11 cellular contexts compared by ENCODE assay signal in the genomic region with DNA sequence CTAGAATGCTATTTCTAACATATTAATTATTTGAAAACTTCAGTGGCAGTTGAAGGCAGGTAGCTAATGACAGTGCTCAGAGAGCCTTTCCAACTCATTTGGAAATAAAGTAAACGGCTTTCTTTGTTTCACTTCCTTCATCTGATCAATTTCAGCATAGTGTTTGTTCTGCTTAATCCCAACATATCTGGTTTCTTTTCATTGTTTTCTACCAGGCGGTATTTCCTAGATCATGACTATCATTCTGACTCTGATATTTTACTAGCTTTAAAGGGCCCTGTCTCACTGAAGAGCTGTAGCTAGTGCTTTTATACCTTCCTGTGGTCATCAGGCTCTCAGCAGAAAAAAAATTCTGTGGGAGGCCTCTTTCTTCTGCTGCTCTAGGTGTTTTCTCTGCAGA.
DNase-seq lines count a peak whose midpoint lies in the region; ATAC-seq and TF ChIP-seq lines count a peak whose summit lies in the region.
"Had no signal": no experiment of that assay in that cellular context is flagged by ENCODE, and none has a peak within 500 bp of the region (broad histone marks: within the 10 kb centered on the region; RNA-seq: fewer than 3 reads in every experiment).

No MANE protein-coding gene starts in this region.

- no peak overlapping the region for H3K4me3 ChIP-seq in sigmoid colon
- H3K4me3 ChIP-seq: stomach had no signal

- WGBS in sigmoid colon, 2 donors, result 23 to 35% methylated on average over 2 of the region's 2 CpGs

- H3K9me3 ChIP-seq in sigmoid colon, result no peaks in the 10 kb centered on the region
- H3K9me3 ChIP-seq: stomach had no signal

- intact Hi-C loops in left colon (cut with DNase I, micrococcal nuclease) (no loop called here), sigmoid colon (cut with DNase I) (no loop called here)
- intact Hi-C loops in activated CD4-positive, alpha-beta T cell treated with anti-CD3 and anti-CD28 coated beads for 36 hours (cut with DNase I, micrococcal nuclease), result no loop called here

- POLR2A ChIA-PET in activated CD4-positive, alpha-beta T cell treated with anti-CD3 and anti-CD28 coated beads for 36 hours (lab: Charles Lee), result no interaction called here

- CTCF ChIA-PET in activated CD4-positive, alpha-beta T cell treated with anti-CD3 and anti-CD28 coated beads for 36 hours (lab: Charles Lee), result interaction anchor here (0.6 kb wide), 2 partner anchors 182 to 249 kb away, joined by 3 to 4 read pairs; no protein-coding TSS in a partner anchor

- H3K36me3 Mint-ChIP-seq in activated naive CD4-positive, alpha-beta T cell treated with anti-CD3 and anti-CD28 coated beads, Interleukin-2, amount 50 U/mL, for 72 hours, result no peaks in the 10 kb centered on the region
- H3K36me3 Mint-ChIP-seq in activated CD4-positive, alpha-beta T cell treated with anti-CD3 and anti-CD28 coated beads for 36 hours (ENCODE audit: low read depth), result no peaks in the 10 kb centered on the region

- no peak overlapping the region for H3K27ac Mint-ChIP-seq in activated naive CD4-positive, alpha-beta T cell treated with anti-CD3 and anti-CD28 coated beads, Interleukin-2, amount 50 U/mL, for 72 hours
- H3K27ac Mint-ChIP-seq in activated CD4-positive, alpha-beta T cell treated with anti-CD3 and anti-CD28 coated beads for 36 hours, result no peak overlapping the region

- no peak for TF ChIP-seq EP300 in sigmoid colon (IDR thresholded peaks at IDR 0.05)

- H3K4me1 Mint-ChIP-seq in activated CD4-positive, alpha-beta T cell treated with anti-CD3 and anti-CD28 coated beads for 36 hours, result no peaks in the 10 kb centered on the region

- H3K4me1 ChIP-seq in sigmoid colon, result peaks cover 0 to 7% (median 6%) of the 10 kb centered on the region in 4 donors
- H3K4me1 ChIP-seq: stomach had no signal

- no peak overlapping the region for H3K4me3 Mint-ChIP-seq in activated CD4-positive, alpha-beta T cell treated with anti-CD3 and anti-CD28 coated beads for 36 hours

- peak; percentile 81 for ATAC-seq in GM19455 (IDR thresholded peaks at IDR 0.05; ENCODE audit: unreplicated experiment)
- peak; percentile 91 for ATAC-seq in HG02973 (IDR thresholded peaks at IDR 0.05; ENCODE audit: unreplicated experiment)
- ATAC-seq in activated naive CD4-positive, alpha-beta T cell treated with anti-CD3 and anti-CD28 coated beads, Interleukin-2, amount 50 U/mL, for 72 hours, result no peak
- ATAC-seq in left colon, result no peak
- no peak for ATAC-seq in activated CD4-positive, alpha-beta T cell treated with anti-CD3 and anti-CD28 coated beads for 36 hours

- no peak for TF ChIP-seq POLR2A in sigmoid colon (IDR thresholded peaks at IDR 0.05)

- H3K9me3 Mint-ChIP-seq in activated naive CD4-positive, alpha-beta T cell treated with anti-CD3 and anti-CD28 coated beads, Interleukin-2, amount 50 U/mL, for 72 hours, result no peaks in the 10 kb centered on the region
- no peaks in the 10 kb centered on the region for H3K9me3 Mint-ChIP-seq in activated CD4-positive, alpha-beta T cell treated with anti-CD3 and anti-CD28 coated beads for 36 hours (ENCODE audit: low read depth)

- H3K27me3 ChIP-seq in sigmoid colon, result no peaks in the 10 kb centered on the region
- H3K27me3 ChIP-seq: brain microvascular endothelial cell, stomach had no signal

- TF ChIP-seq CTCF in GM10266 (IDR thresholded peaks at IDR 0.05; ENCODE audit: control insufficient read depth, insufficient read depth, low read depth, missing control alignments), result no peak
- no peak for TF ChIP-seq CTCF in sigmoid colon (IDR thresholded peaks at IDR 0.05)

- DNase-seq in GM10266 (ENCODE audit: extremely low spot score), result peak; percentile 21
- DNase-seq in NCI-H146 (lab: John Stamatoyannopoulos, UW), result peak; percentile 85
- no peak for DNase-seq in activated naive CD4-positive, alpha-beta T cell treated with anti-CD3 and anti-CD28 coated beads, Interleukin-2, amount 50 U/mL, for 72 hours (ENCODE audit: low spot score in 2 of 2)
- no peak for DNase-seq in left colon
- DNase-seq in sigmoid colon, result no peak
- DNase-seq in activated CD4-positive, alpha-beta T cell treated with anti-CD3 and anti-CD28 coated beads for 36 hours, result no peak
- DNase-seq: brain microvascular endothelial cell, Right ventricle myocardium superior, stomach had no signal

- H3K36me3 ChIP-seq in sigmoid colon, result no peaks in the 10 kb centered on the region
- H3K36me3 ChIP-seq: brain microvascular endothelial cell, stomach had no signal

- H3K27me3 Mint-ChIP-seq in activated CD4-positive, alpha-beta T cell treated with anti-CD3 and anti-CD28 coated beads for 36 hours, result peaks cover 4% of the 10 kb centered on the region

- no peak overlapping the region for H3K27ac ChIP-seq in sigmoid colon
- H3K27ac ChIP-seq: brain microvascular endothelial cell, stomach had no signal

Comparison
In these comparisons a context has a peak if more than half of its experiments do, and no peak if none do; other contexts are left out.
1. DNase-seq: peak in GM10266 (single experiment) and NCI-H146 (single experiment); none in activated naive CD4-positive, alpha-beta T cell treated with anti-CD3 and anti-CD28 coated beads, Interleukin-2, amount 50 U/mL, for 72 hours (0 of 2), left colon (0 of 2), sigmoid colon (single experiment) and activated CD4-positive, alpha-beta T cell treated with anti-CD3 and anti-CD28 coated beads for 36 hours (single experiment).
2. ATAC-seq: peak in GM19455 (single experiment) and HG02973 (single experiment); none in activated naive CD4-positive, alpha-beta T cell treated with anti-CD3 and anti-CD28 coated beads, Interleukin-2, amount 50 U/mL, for 72 hours (0 of 2), left colon (single experiment) and activated CD4-positive, alpha-beta T cell treated with anti-CD3 and anti-CD28 coated beads for 36 hours (single experiment).